In genomic region chr16:53369921-53370320, GRCh38 we compare ENCODE assay signal across 20 cellular contexts.
DNase-seq lines count a peak whose midpoint lies in the region; ATAC-seq, FAIRE-seq and TF ChIP-seq lines count a peak whose summit lies in the region.
"Had no signal": no experiment of that assay in that cellular context is flagged by ENCODE, and none has a peak within 500 bp of the region (broad histone marks: within the 10 kb centered on the region; RNA-seq: fewer than 3 reads in every experiment).

No MANE protein-coding gene starts in this region.

- H3K27me3 ChIP-seq in HepG2 (ENCODE audit: control insufficient read depth in 1 of 2, insufficient read depth in 2 of 2, low read length in 2 of 2) (peaks cover 2 to 3% of the 10 kb centered on the region in 2 experiments; a peak in 2 of 5 replicates), right lobe of liver (peaks cover 0 to 14% of the 10 kb centered on the region in 2 donors), transverse colon (peaks cover 35% of the 10 kb centered on the region)
- H3K27me3 ChIP-seq: thyroid gland had no signal

- H3K4me3 ChIP-seq in HepG2 (replicated peaks in 1 of 3; ENCODE audit: insufficient read depth in 1 of 3, low read depth in 2 of 3, low read length in 3 of 3) (no peak overlapping the region), right lobe of liver (no peak overlapping the region), fibroblast of pulmonary artery (replicated peaks; ENCODE audit: low read depth, low read length) (no peak overlapping the region), transverse colon (no peak overlapping the region)
- H3K4me3 ChIP-seq: mucosa of descending colon, skin epidermis, thyroid gland had no signal

- H3K9me3 ChIP-seq in HepG2 (ENCODE audit: low read length) = no peaks in the 10 kb centered on the region
- no peaks in the 10 kb centered on the region for H3K9me3 ChIP-seq in right lobe of liver
- H3K9me3 ChIP-seq in transverse colon = no peaks in the 10 kb centered on the region
- H3K9me3 ChIP-seq: mucosa of descending colon, thyroid gland had no signal

- TF ChIP-seq RAD21 in HepG2 (CRISPR knock-in tag; IDR thresholded peaks at IDR 0.05) = no peak

- H3K9ac ChIP-seq in HepG2 (ENCODE audit: insufficient read depth, low read depth, low read length) = no peak overlapping the region

- H3K4me1 ChIP-seq in HepG2 (ENCODE audit: insufficient read depth, low read length) = 0 out of 2 replicates have a peak, but pooled peaks cover 5% of the 10 kb centered on the region
- peaks cover 0 to 7% (median 0%) of the 10 kb centered on the region in 4 donors for H3K4me1 ChIP-seq in right lobe of liver
- H3K4me1 ChIP-seq in transverse colon = peaks cover 0 to 8% (median 0%) of the 10 kb centered on the region in 4 donors
- H3K4me1 ChIP-seq: thyroid gland had no signal

- TF ChIP-seq EP300 in HepG2 (IDR thresholded peaks at IDR 0.05; ENCODE audit: low read depth in 2 of 2, low read length in 2 of 2) = no peak
- no peak for TF ChIP-seq EP300 in HepG2 (CRISPR knock-in tag; IDR thresholded peaks at IDR 0.05; ENCODE audit: borderline replicate concordance)
- no peak for TF ChIP-seq EP300 in transverse colon (IDR thresholded peaks at IDR 0.05; ENCODE audit: low read depth)

- H4K20me1 ChIP-seq in HepG2 (ENCODE audit: insufficient read depth, low read length) = no peaks in the 10 kb centered on the region

- H3K79me2 ChIP-seq in HepG2 (ENCODE audit: insufficient read depth, low read length) = no peaks in the 10 kb centered on the region

- intact Hi-C loops in HepG2 (cut with micrococcal nuclease; ENCODE audit: unreplicated experiment) = no loop called here
- intact Hi-C loops in right lobe of liver (cut with DNase I) = no loop called here
- intact Hi-C loops in transverse colon (cut with DNase I; ENCODE audit: low total_unique reads) = no loop called here

- no peak overlapping the region for H3K27ac ChIP-seq in HepG2 (ENCODE audit: extremely low read length, insufficient read depth, low read length)
- no peak overlapping the region for H3K27ac ChIP-seq in right lobe of liver
- no peak overlapping the region for H3K27ac ChIP-seq in transverse colon
- H3K27ac ChIP-seq: epithelial cell of prostate, skin epidermis, thyroid gland had no signal

- CTCF ChIA-PET in HepG2 (lab: Yijun Ruan, JAX; ENCODE audit: low intra/inter-chr PET ratio, low total read pairs) = no interaction called here

- no peak for ATAC-seq in HepG2
- ATAC-seq in right lobe of liver = no peak
- ATAC-seq in HG03565 (IDR thresholded peaks at IDR 0.05; ENCODE audit: unreplicated experiment) = no peak
- no peak for ATAC-seq in HG02798 (IDR thresholded peaks at IDR 0.05; ENCODE audit: poor library complexity, unreplicated experiment)
- ATAC-seq: mucosa of descending colon; stimulated activated effector memory CD8-positive, alpha-beta T cell treated with anti-CD3 and anti-CD28 coated beads, Interleukin-12 subunit alpha, Interleukin-12 subunit beta, amount 100 ng/mL, for 72 hours had no signal

- H3K4me2 ChIP-seq in HepG2 (ENCODE audit: low read depth, low read length) = no peak overlapping the region

- POLR2A ChIA-PET in HepG2 (lab: Yijun Ruan, JAX) = no interaction called here

- no TSS peak for BruUV-seq in HepG2 (replicated peaks; lab: Mats Ljungman, UMichigan)

- WGBS in HepG2 (ENCODE audit: low lambda C conversion rate) = 0% methylated on average over 1 of the region's 1 CpG
- 25% methylated on average over 1 of the region's 1 CpG for WGBS in right lobe of liver (ENCODE audit: insufficient coverage, low coverage, low lambda C conversion rate, missing lambda C conversion rate)
- 62 to 63% methylated on average over 1 of the region's 1 CpG for WGBS in transverse colon (ENCODE audit: low coverage in 1 of 2), 2 donors

- DNase-seq in HepG2 (ENCODE audit: low spot score) (no peak), right lobe of liver (no peak), SIG-M5 treated with dmso at 0.1 percent for 504 hours (lab: John Stamatoyannopoulos, UW; ENCODE audit: unreplicated experiment) (peak; percentile 94), fibroblast of pulmonary artery (ENCODE audit: low read depth) (peak; percentile 30), transverse colon (no peak)
- no peak for DNase-seq in stimulated activated CD4-positive, alpha-beta T cell treated with anti-CD3 and anti-CD28 coated beads, Interleukin-1b, Interleukin-23, amount 100 ng/mL, for 48 hours
- DNase-seq: 8988T, activated B cell treated with CpG ODN at 0.5 μM for 24 hours, anterior cingulate cortex, mucosa of descending colon, NCI-H1930, NCI-H526 treated with DMSO at 0.1 percent for 48 hours, nucleus accumbens, RPMI8226, thyroid gland had no signal

- TF ChIP-seq CTCF in HepG2 (CRISPR knock-in tag; IDR thresholded peaks at IDR 0.05) (no peak), right lobe of liver (IDR thresholded peaks at IDR 0.05) (no peak), fibroblast of pulmonary artery (IDR thresholded peaks at IDR 0.05; ENCODE audit: low read length, missing control alignments) (no peak), transverse colon (IDR thresholded peaks at IDR 0.05) (no peak)

- no peak for TF ChIP-seq POLR2A in HepG2 (IDR thresholded peaks at IDR 0.05; ENCODE audit: insufficient read depth in 1 of 2, low read depth in 2 of 2, low read length in 2 of 2)
- TF ChIP-seq POLR2A in right lobe of liver (IDR thresholded peaks at IDR 0.05) = no peak
- TF ChIP-seq POLR2A in transverse colon (IDR thresholded peaks at IDR 0.05) = no peak

- in situ Hi-C loops in HepG2 (cut with HindIII; ENCODE audit: extremely low pct_ligation_motif_present, low pct_unique_long_range_greater_than_20kb) = no loop called here
- in situ Hi-C loops in transverse colon (cut with MboI; ENCODE audit: low pct_ligation_motif_present in 1 of 4, low pct_unique_long_range_greater_than_20kb in 1 of 4, low sequenced_read_pairs in 3 of 4) = no loop called here

- no peak for FAIRE-seq in HepG2 (lab: Jason Lieb, UNC)

- H3K36me3 ChIP-seq in HepG2 (replicated peaks in 1 of 2; ENCODE audit: control insufficient read depth in 1 of 2, insufficient read depth in 2 of 2, low read length in 2 of 2) (no peaks in the 10 kb centered on the region), right lobe of liver (no peaks in the 10 kb centered on the region), transverse colon (no peaks in the 10 kb centered on the region)
- H3K36me3 ChIP-seq: thyroid gland had no signal

- no peak overlapping the region for H2AFZ ChIP-seq in HepG2 (ENCODE audit: low read length)

TF ChIP-seq in HepG2, 621 proteins besides CTCF, POLR2A, EP300 and RAD21:
- TF ChIP-seq ARNT2 (CRISPR knock-in tag; IDR thresholded peaks at IDR 0.05; ENCODE audit: low read depth) = no peak
- TF ChIP-seq PHF21A (CRISPR knock-in tag; IDR thresholded peaks at IDR 0.05) = no peak
- no peak for TF ChIP-seq THAP11 (CRISPR knock-in tag; IDR thresholded peaks at IDR 0.05)
- TF ChIP-seq ZNF256 (CRISPR knock-in tag; conservative IDR thresholded peaks at IDR 0.05) = no peak
- TF ChIP-seq CREB3 (CRISPR knock-in tag; IDR thresholded peaks at IDR 0.05) = no peak
- no peak for TF ChIP-seq TOPORS (CRISPR knock-in tag; IDR thresholded peaks at IDR 0.05)
- peak; percentile 70 for TF ChIP-seq CEBPB (IDR thresholded peaks at IDR 0.05; ENCODE audit: borderline replicate concordance, low read depth, low read length)

Comparison
In these comparisons a context has a peak if more than half of its experiments do, and no peak if none do; other contexts are left out.
1. DNase-seq: peak in SIG-M5 treated with dmso at 0.1 percent for 504 hours (single experiment) and fibroblast of pulmonary artery (single experiment); none in HepG2 (single experiment), right lobe of liver (0 of 3), stimulated activated CD4-positive, alpha-beta T cell treated with anti-CD3 and anti-CD28 coated beads, Interleukin-1b, Interleukin-23, amount 100 ng/mL, for 48 hours (single experiment) and transverse colon (single experiment).